ENCODE assay signal across 34 cellular contexts in the genomic region with DNA sequence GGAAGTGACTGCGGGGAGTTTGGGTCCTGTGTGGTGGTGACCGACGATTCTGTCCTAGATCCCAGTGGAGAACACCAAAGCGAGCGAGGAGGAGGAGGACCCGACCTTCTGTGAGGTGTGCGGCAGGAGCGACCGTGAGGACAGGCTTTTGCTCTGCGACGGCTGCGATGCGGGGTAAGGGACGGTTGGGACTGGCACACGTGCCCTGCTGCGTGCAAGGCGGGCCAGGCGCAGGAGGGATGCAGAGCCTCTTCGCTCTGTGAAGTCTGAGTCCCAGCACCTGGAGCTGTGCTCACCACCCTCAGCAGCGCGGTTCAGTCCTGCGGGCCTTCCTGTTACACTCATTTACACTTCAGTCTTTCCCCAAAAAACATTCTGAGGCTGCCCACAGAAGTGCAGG. TPM values are rescaled to one million over a fixed set of nuclear protein-coding genes. Genes with fewer than 3 reads are reported as not detected.
"Had no signal": no experiment of that assay in that cellular context is flagged by ENCODE, and none has a peak within 500 bp of the region (broad histone marks: within the 10 kb centered on the region; RNA-seq: fewer than 3 reads in every experiment).

No MANE protein-coding gene starts in this region.

- H3K9me3 Mint-ChIP-seq: activated B cell treated with CpG ODN at 0.5 μM for 24 hours; activated naive CD4-positive, alpha-beta T cell treated with anti-CD3 and anti-CD28 coated beads for 36 hours; activated naive CD8-positive, alpha-beta T cell treated with anti-CD3 and anti-CD28 coated beads for 36 hours; activated T-helper 1 cell treated with anti-CD3 and anti-CD28 coated beads, Interleukin-12 subunit alpha, Interleukin-12 subunit beta, Interleukin-2, Interleukin-4 antibody, amounts not matched to agents 30 ng/mL and 10 ng/mL and 1 ng/mL, durations not matched to agents 14 hours and 24 hours and 36 hours; brain; natural killer cell treated with Interleukin-12 subunit alpha and Interleukin-12 subunit beta and Interleukin-15 and Interleukin-18, amount 100 ng/mL, for 72 hours; T-helper 2 cell treated with Interferon-gamma antibody and Interleukin-4, amounts not matched to agents 5 μg/mL and 100 μg/mL, for 36 hours had no signal

- ATAC-seq: gastrocnemius medialis; mucosa of descending colon; natural killer cell treated with Interleukin-12 subunit alpha and Interleukin-12 subunit beta and Interleukin-15 and Interleukin-18, amount 100 ng/mL, for 72 hours; sciatic nerve had no signal

- H3K4me3 ChIP-seq: ascending aorta, cardiac muscle cell, colonic mucosa, dorsolateral prefrontal cortex, gastrocnemius medialis, hepatocyte, left ventricle myocardium inferior, mucosa of descending colon, skin epidermis, suprapubic skin, tibial artery had no signal

- H3K27ac ChIP-seq: ascending aorta, cardiac muscle cell, colonic mucosa, dorsolateral prefrontal cortex, gastrocnemius medialis, hepatocyte, left ventricle myocardium inferior, neutrophil, skin epidermis, suprapubic skin, tibial artery had no signal

- H3K27me3 ChIP-seq: ascending aorta, cardiac muscle cell, colonic mucosa, dorsolateral prefrontal cortex, gastrocnemius medialis, hepatocyte, neutrophil, suprapubic skin, tibial artery had no signal

- H3K4me3 Mint-ChIP-seq: activated B cell treated with CpG ODN at 0.5 μM for 24 hours; activated naive CD4-positive, alpha-beta T cell treated with anti-CD3 and anti-CD28 coated beads for 36 hours; activated naive CD8-positive, alpha-beta T cell treated with anti-CD3 and anti-CD28 coated beads for 36 hours; activated T-helper 1 cell treated with anti-CD3 and anti-CD28 coated beads, Interleukin-12 subunit alpha, Interleukin-12 subunit beta, Interleukin-2, Interleukin-4 antibody, amounts not matched to agents 30 ng/mL and 10 ng/mL and 1 ng/mL, durations not matched to agents 14 hours and 24 hours and 36 hours; brain; natural killer cell treated with Interleukin-12 subunit alpha and Interleukin-12 subunit beta and Interleukin-15 and Interleukin-18, amount 100 ng/mL, for 72 hours; T-helper 2 cell treated with Interferon-gamma antibody and Interleukin-4, amounts not matched to agents 5 μg/mL and 100 μg/mL, for 36 hours had no signal

- H3K4me1 ChIP-seq: ascending aorta, colonic mucosa, gastrocnemius medialis, left ventricle myocardium inferior, suprapubic skin, tibial artery had no signal

- H3K4me2 ChIP-seq: hepatocyte had no signal

- H2AFZ ChIP-seq: hepatocyte had no signal

- H3K4me1 Mint-ChIP-seq: activated B cell treated with CpG ODN at 0.5 μM for 24 hours, brain had no signal

- DNase-seq: activated B cell treated with CpG ODN at 0.5 μM for 24 hours; activated CD4-positive, alpha-beta T cell treated with anti-CD3 and anti-CD28 coated beads, Interleukin-2, amount 50 U/mL, for 1 hour; activated effector memory CD4-positive, alpha-beta T cell treated with anti-CD3 and anti-CD28 coated beads, Interleukin-2, amount 50 U/mL, for 16 hours; activated naive CD4-positive, alpha-beta T cell treated with anti-CD3 and anti-CD28 coated beads for 36 hours; activated naive CD8-positive, alpha-beta T cell treated with anti-CD3 and anti-CD28 coated beads for 36 hours; activated T-cell treated with anti-CD3 and anti-CD28 coated beads for 4 hours; cerebellar nuclear complex; colonic mucosa; dorsolateral prefrontal cortex; effector memory CD4-positive, alpha-beta T cell; erythroblast; gastrocnemius medialis; glutamatergic neuron; islet precursor cell; left ventricle myocardium inferior; stimulated activated CD4-positive, alpha-beta T cell treated with anti-CD3 and anti-CD28 coated beads, Interleukin-12 subunit alpha, Interleukin-12 subunit beta, amount 100 ng/mL, for 4 hours; stimulated activated CD4-positive, alpha-beta T cell treated with anti-CD3 and anti-CD28 coated beads, Interleukin-4, amount 100 ng/mL, for 1 hour; tibial artery had no signal

- H3K27ac Mint-ChIP-seq: activated B cell treated with CpG ODN at 0.5 μM for 24 hours; activated naive CD4-positive, alpha-beta T cell treated with anti-CD3 and anti-CD28 coated beads for 36 hours; activated naive CD8-positive, alpha-beta T cell treated with anti-CD3 and anti-CD28 coated beads for 36 hours; activated T-helper 1 cell treated with anti-CD3 and anti-CD28 coated beads, Interleukin-12 subunit alpha, Interleukin-12 subunit beta, Interleukin-2, Interleukin-4 antibody, amounts not matched to agents 30 ng/mL and 10 ng/mL and 1 ng/mL, durations not matched to agents 14 hours and 24 hours and 36 hours; brain; T-helper 2 cell treated with Interferon-gamma antibody and Interleukin-4, amounts not matched to agents 5 μg/mL and 100 μg/mL, for 36 hours had no signal

- H3K9me3 ChIP-seq: ascending aorta, colonic mucosa, gastrocnemius medialis, left ventricle myocardium inferior, mucosa of descending colon, neutrophil, suprapubic skin, tibial artery had no signal

- H3K27me3 Mint-ChIP-seq: activated B cell treated with CpG ODN at 0.5 μM for 24 hours; activated naive CD8-positive, alpha-beta T cell treated with anti-CD3 and anti-CD28 coated beads for 36 hours; brain; natural killer cell treated with Interleukin-12 subunit alpha and Interleukin-12 subunit beta and Interleukin-15 and Interleukin-18, amount 100 ng/mL, for 72 hours had no signal

RNA-seq across cellular contexts. Expression of a gene that starts 32.3 kb away (rescaled TPM):
- total RNA-seq: activated B cell treated with CpG ODN at 0.5 μM for 24 hours; activated naive CD4-positive, alpha-beta T cell treated with anti-CD3 and anti-CD28 coated beads for 36 hours; activated naive CD8-positive, alpha-beta T cell treated with anti-CD3 and anti-CD28 coated beads for 36 hours; activated T-helper 1 cell treated with anti-CD3 and anti-CD28 coated beads, Interleukin-12 subunit alpha, Interleukin-12 subunit beta, Interleukin-2, Interleukin-4 antibody, amounts not matched to agents 30 ng/mL and 10 ng/mL and 1 ng/mL, durations not matched to agents 14 hours and 24 hours and 36 hours; dorsolateral prefrontal cortex; left ventricle myocardium inferior; lung microvascular endothelial cell; myocyte; natural killer cell treated with Interleukin-12 subunit alpha and Interleukin-12 subunit beta and Interleukin-15 and Interleukin-18, amount 100 ng/mL, for 72 hours; osteocyte; sciatic nerve; urinary bladder had no signal
